Comparison of ENCODE assay signal across 1 cellular context in genomic region chr1:32321712-32322291, GRCh38.
A peak's percentile ranks its signal among the peaks of the same experiment; 100 is the strongest.
TF ChIP-seq lines count a peak whose summit lies in the region.

No MANE protein-coding gene starts in this region.

TF ChIP-seq in HepG2, 621 proteins besides CTCF, POLR2A, EP300 and RAD21 (continues in another document):
- TF ChIP-seq ZNF430 (CRISPR knock-in tag; IDR thresholded peaks at IDR 0.05) (no peak), PLRG1 (conservative IDR thresholded peaks at IDR 0.05) (no peak), ELF1 (CRISPR knock-in tag; IDR thresholded peaks at IDR 0.05) (peak; percentile 69), ARNT (IDR thresholded peaks at IDR 0.05) (no peak), MYPOP (CRISPR knock-in tag; IDR thresholded peaks at IDR 0.05) (peak; percentile 82; the same call in 1 of the 2 replicates), ZSCAN22 (CRISPR knock-in tag; IDR thresholded peaks at IDR 0.05) (no peak), FOSL1 (CRISPR knock-in tag; IDR thresholded peaks at IDR 0.05; ENCODE audit: borderline replicate concordance) (no peak), HINFP (CRISPR knock-in tag; IDR thresholded peaks at IDR 0.05; ENCODE audit: low read depth) (no peak), ZNF7 (CRISPR knock-in tag; IDR thresholded peaks at IDR 0.05) (no peak), IRF9 (CRISPR knock-in tag; IDR thresholded peaks at IDR 0.05; ENCODE audit: borderline replicate concordance) (no peak), RARA (CRISPR knock-in tag; IDR thresholded peaks at IDR 0.05) (peak; percentile 67), ZNF124 (CRISPR knock-in tag; IDR thresholded peaks at IDR 0.05) (peak; percentile 44; the same call in 1 of the 2 replicates), NFATC3 (CRISPR knock-in tag; IDR thresholded peaks at IDR 0.05) (no peak), ZNF367 (CRISPR knock-in tag; IDR thresholded peaks at IDR 0.05; ENCODE audit: borderline replicate concordance) (no peak), SRSF9 (IDR thresholded peaks at IDR 0.05; ENCODE audit: borderline replicate concordance, insufficient read depth, low read depth, low read length, poor library complexity, severe bottlenecking) (no peak), KDM4B (CRISPR knock-in tag; IDR thresholded peaks at IDR 0.05) (no peak), ZNF251 (CRISPR knock-in tag; IDR thresholded peaks at IDR 0.05) (no peak), RXRA (CRISPR knock-in tag; IDR thresholded peaks at IDR 0.05) (no peak; the same call in 1 of the 2 replicates), ZNF546 (CRISPR knock-in tag; conservative IDR thresholded peaks at IDR 0.05) (no peak), STAT5B (CRISPR knock-in tag; IDR thresholded peaks at IDR 0.05) (0 out of 2 replicates have a peak, but pooled peaks have one; percentile 62), ATF3 (CRISPR knock-in tag; IDR thresholded peaks at IDR 0.05) (0 out of 2 replicates have a peak, but pooled peaks have one; percentile 18), FOXP1 (IDR thresholded peaks at IDR 0.05) (no peak), FOXP1 (CRISPR knock-in tag; IDR thresholded peaks at IDR 0.05) (peak; percentile 89), MYC (CRISPR knock-in tag; IDR thresholded peaks at IDR 0.05; ENCODE audit: borderline replicate concordance) (peak; percentile 70; the same call in 1 of the 2 replicates), ESRRA (CRISPR knock-in tag; IDR thresholded peaks at IDR 0.05; ENCODE audit: low read depth) (peak; percentile 41; the same call in 1 of the 2 replicates), KLF12 (CRISPR knock-in tag; IDR thresholded peaks at IDR 0.05; ENCODE audit: borderline replicate concordance) (peak; percentile 72), CSRNP1 (CRISPR knock-in tag; IDR thresholded peaks at IDR 0.05) (no peak), DZIP1 (CRISPR knock-in tag; IDR thresholded peaks at IDR 0.05) (no peak), CERS6 (CRISPR knock-in tag; IDR thresholded peaks at IDR 0.05) (no peak), HNRNPLL (IDR thresholded peaks at IDR 0.05; ENCODE audit: low read depth, low read length, poor library complexity, severe bottlenecking) (no peak), ZNF180 (CRISPR knock-in tag; IDR thresholded peaks at IDR 0.05; ENCODE audit: borderline replicate concordance, low read depth) (no peak), ZFP37 (CRISPR knock-in tag; IDR thresholded peaks at IDR 0.05; ENCODE audit: borderline replicate concordance) (0 out of 2 replicates have a peak, but pooled peaks have one; percentile 73), ZNF780A (CRISPR knock-in tag; IDR thresholded peaks at IDR 0.05) (no peak), ZNF382 (CRISPR knock-in tag; IDR thresholded peaks at IDR 0.05; ENCODE audit: borderline replicate concordance) (no peak), GLI4 (CRISPR knock-in tag; IDR thresholded peaks at IDR 0.05; ENCODE audit: borderline replicate concordance) (no peak; the same call in 1 of the 2 replicates), DDIT3 (CRISPR knock-in tag; IDR thresholded peaks at IDR 0.05) (no peak), ZGPAT (CRISPR knock-in tag; IDR thresholded peaks at IDR 0.05) (peak; percentile 82), ZNF207 (IDR thresholded peaks at IDR 0.05; ENCODE audit: borderline replicate concordance) (no peak), FOXJ3 (CRISPR knock-in tag; IDR thresholded peaks at IDR 0.05; ENCODE audit: borderline replicate concordance) (peak; percentile 93), ETS1 (CRISPR knock-in tag; IDR thresholded peaks at IDR 0.05) (no peak), MBNL3 (CRISPR knock-in tag; conservative IDR thresholded peaks at IDR 0.05) (no peak), TARDBP (CRISPR knock-in tag; IDR thresholded peaks at IDR 0.05) (peak; percentile 74), ZSCAN20 (CRISPR knock-in tag; IDR thresholded peaks at IDR 0.05; ENCODE audit: borderline replicate concordance) (no peak), GPBP1L1 (CRISPR knock-in tag; IDR thresholded peaks at IDR 0.05) (no peak), ATM (IDR thresholded peaks at IDR 0.05; ENCODE audit: borderline replicate concordance) (no peak), TCF7 (IDR thresholded peaks at IDR 0.05; ENCODE audit: low read depth) (no peak), KLF16 (CRISPR knock-in tag; IDR thresholded peaks at IDR 0.05) (peak in 1 of 2 experiments; percentile 81; a peak in 2 of 4 replicates), HNF1B (CRISPR knock-in tag; IDR thresholded peaks at IDR 0.05) (peak; percentile 54), KLF11 (CRISPR knock-in tag; IDR thresholded peaks at IDR 0.05) (no peak), PITX1 (CRISPR knock-in tag; IDR thresholded peaks at IDR 0.05) (peak; percentile 81), ZNF672 (CRISPR knock-in tag; IDR thresholded peaks at IDR 0.05) (no peak), ZNF598 (CRISPR knock-in tag; IDR thresholded peaks at IDR 0.05; ENCODE audit: borderline replicate concordance) (no peak), KDM6A (CRISPR knock-in tag; IDR thresholded peaks at IDR 0.05; ENCODE audit: low read depth) (peak; percentile 94), TOPORS (CRISPR knock-in tag; IDR thresholded peaks at IDR 0.05) (0 out of 2 replicates have a peak, but pooled peaks have one; percentile 20), ARHGAP35 (CRISPR knock-in tag; IDR thresholded peaks at IDR 0.05; ENCODE audit: borderline replicate concordance) (no peak), ZSCAN9 (CRISPR knock-in tag; IDR thresholded peaks at IDR 0.05; ENCODE audit: borderline replicate concordance) (peak; percentile 84; the same call in 1 of the 2 replicates)
